8 cellular contexts compared by ENCODE assay signal in the genomic region with DNA sequence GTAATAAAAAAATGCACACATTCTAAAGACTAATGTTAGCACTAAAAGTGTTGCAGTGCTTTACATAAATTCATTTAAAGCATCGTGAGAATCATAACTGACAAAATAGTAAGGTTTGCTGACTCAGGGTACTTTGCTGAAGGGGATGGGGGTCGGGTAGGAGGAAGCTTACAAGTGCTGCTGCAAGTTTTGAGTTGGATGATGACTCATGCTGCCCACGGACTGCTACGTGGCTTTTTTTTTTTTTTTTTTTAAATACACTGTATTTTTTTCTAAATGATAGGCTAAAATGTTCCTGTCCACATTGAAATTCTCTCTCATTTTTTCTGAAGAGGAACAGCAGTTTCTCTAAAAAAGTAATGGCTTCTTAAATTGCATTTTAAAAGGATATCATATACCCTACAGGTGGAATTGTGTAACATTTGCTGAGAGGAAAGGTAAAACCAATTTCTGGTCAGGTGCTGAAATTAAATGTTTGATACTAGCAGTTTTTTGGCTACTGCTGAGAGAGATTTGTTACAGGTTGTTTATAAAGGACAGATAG.
A peak's percentile ranks its signal among the peaks of the same experiment; 100 is the strongest.
DNase-seq lines count a peak whose midpoint lies in the region; ATAC-seq and TF ChIP-seq lines count a peak whose summit lies in the region.

No MANE protein-coding gene starts in this region.

- no peaks in the 10 kb centered on the region for H3K36me3 Mint-ChIP-seq in memory B cell

- ATAC-seq in memory B cell (ENCODE audit: low read depth): no peak

- DNase-seq in LoVo (ENCODE audit: low spot score) (peak; percentile 71), dedifferentiated amniotic fluid mesenchymal stem cell (ENCODE audit: extremely low spot score) (peak; percentile 92), memory B cell (ENCODE audit: low spot score in 2 of 2) (no peak), ecto neural progenitor cell (ENCODE audit: low spot score) (no peak), DMS114 treated with DMSO at 0.1 percent for 48 hours (lab: John Stamatoyannopoulos, UW; ENCODE audit: unreplicated experiment) (no peak)
- DNase-seq in activated CD4-positive, alpha-beta T cell treated with anti-CD3 and anti-CD28 coated beads for 1 hour: peak; percentile 39
- DNase-seq in stimulated activated CD8-positive, alpha-beta memory T cell treated with anti-CD3 and anti-CD28 coated beads, Interleukin-15, amount 100 ng/mL, for 4 hours (ENCODE audit: low read depth in 2 of 2): peak; percentile 35 to 67

- peak overlapping the region; percentile 24 for H3K27ac Mint-ChIP-seq in memory B cell

- no peaks in the 10 kb centered on the region for H3K9me3 Mint-ChIP-seq in memory B cell

- TF ChIP-seq CTCF in GM12875 (IDR thresholded peaks at IDR 0.05; ENCODE audit: borderline replicate concordance, insufficient read depth, low read depth, low read length): no peak

- peak overlapping the region; percentile 79 for H3K4me3 ChIP-seq in GM12875 (ENCODE audit: low read depth, low read length)

- peaks cover 32% of the 10 kb centered on the region for H3K4me1 Mint-ChIP-seq in memory B cell

- no peaks in the 10 kb centered on the region for H3K27me3 Mint-ChIP-seq in memory B cell

- peak overlapping the region; percentile 94 for H3K4me3 Mint-ChIP-seq in memory B cell

Comparison
In these comparisons a context has a peak if more than half of its experiments do, and no peak if none do; other contexts are left out.
1. DNase-seq: peak in LoVo (single experiment), activated CD4-positive, alpha-beta T cell treated with anti-CD3 and anti-CD28 coated beads for 1 hour (single experiment), dedifferentiated amniotic fluid mesenchymal stem cell (single experiment) and stimulated activated CD8-positive, alpha-beta memory T cell treated with anti-CD3 and anti-CD28 coated beads, Interleukin-15, amount 100 ng/mL, for 4 hours (2 of 2); none in memory B cell (0 of 2), ecto neural progenitor cell (single experiment) and DMS114 treated with DMSO at 0.1 percent for 48 hours (single experiment).